In genomic region chr6:166058064-166058739, GRCh38 we compare ENCODE assay signal across 16 cellular contexts.
DNase-seq lines count a peak whose midpoint lies in the region; ATAC-seq and TF ChIP-seq lines count a peak whose summit lies in the region.
"Had no signal": no experiment of that assay in that cellular context is flagged by ENCODE, and none has a peak within 500 bp of the region (broad histone marks: within the 10 kb centered on the region; RNA-seq: fewer than 3 reads in every experiment).

No MANE protein-coding gene starts in this region.

- H3K27ac ChIP-seq in heart right ventricle: peak overlapping the region in 3 of 10 donors; percentile 20 to 71 (median 67)
- peak overlapping the region; percentile 68 for H3K27ac ChIP-seq in osteoblast (ENCODE audit: low read depth, low read length)
- H3K27ac ChIP-seq: colonic mucosa, PC-9 had no signal

- H3K4me3 Mint-ChIP-seq in T-helper 2 cell treated with Interferon-gamma antibody and Interleukin-4, amounts not matched to agents 5 μg/mL and 100 μg/mL, for 36 hours: no peak overlapping the region
- H3K4me3 Mint-ChIP-seq: activated CD4-positive, alpha-beta memory T cell treated with anti-CD3 and anti-CD28 coated beads, Interleukin-2, amount 10 ng/mL, durations not matched to agents 7 days and 5 days; natural killer cell had no signal

- no peaks in the 10 kb centered on the region for H3K4me1 Mint-ChIP-seq in T-helper 2 cell treated with Interferon-gamma antibody and Interleukin-4, amounts not matched to agents 5 μg/mL and 100 μg/mL, for 36 hours (ENCODE audit: low read depth)
- H3K4me1 Mint-ChIP-seq: activated CD4-positive, alpha-beta memory T cell treated with anti-CD3 and anti-CD28 coated beads, Interleukin-2, amount 10 ng/mL, durations not matched to agents 7 days and 5 days; natural killer cell had no signal

- no peaks in the 10 kb centered on the region for H4K20me1 ChIP-seq in osteoblast (ENCODE audit: insufficient read depth, low read length)

- H3K36me3 ChIP-seq in heart right ventricle (no peaks in the 10 kb centered on the region), osteoblast (ENCODE audit: insufficient read depth, low read length) (no peaks in the 10 kb centered on the region)
- H3K36me3 ChIP-seq: colonic mucosa had no signal

- intact Hi-C loops in heart right ventricle (cut with DNase I): no loop called here

- H2AFZ ChIP-seq in osteoblast (ENCODE audit: low read length): peak overlapping the region; percentile 44
- H2AFZ ChIP-seq: PC-9 had no signal

- H3K4me1 ChIP-seq in heart right ventricle (peaks cover 0 to 10% (median 0%) of the 10 kb centered on the region in 9 donors), osteoblast (ENCODE audit: insufficient read depth, low read length) (peaks cover 19% of the 10 kb centered on the region)
- H3K4me1 ChIP-seq: colonic mucosa had no signal

- H3K27me3 ChIP-seq in heart right ventricle (peaks cover 0 to 5% (median 0%) of the 10 kb centered on the region in 7 donors), osteoblast (ENCODE audit: insufficient read depth, low read length) (peaks cover 3% of the 10 kb centered on the region)
- H3K27me3 ChIP-seq: colonic mucosa had no signal

- no peaks in the 10 kb centered on the region for H3K27me3 Mint-ChIP-seq in T-helper 2 cell treated with Interferon-gamma antibody and Interleukin-4, amounts not matched to agents 5 μg/mL and 100 μg/mL, for 36 hours (ENCODE audit: low read depth)
- H3K27me3 Mint-ChIP-seq: activated CD4-positive, alpha-beta memory T cell treated with anti-CD3 and anti-CD28 coated beads, Interleukin-2, amount 10 ng/mL, durations not matched to agents 7 days and 5 days had no signal

- WGBS in heart right ventricle, 2 donors: 44 to 49% methylated on average over 10 of the region's 10 CpGs

- DNase-seq in AG20443 (ENCODE audit: low spot score) (peak; percentile 43), T1000 (lab: John Stamatoyannopoulos, UW) (peak; percentile 4), heart right ventricle (peak in 1 of 2 donors; percentile 50), osteoblast (ENCODE audit: insufficient read length, low spot score, missing footprints) (no peak), NCI-H345 treated with DMSO at 0.1 percent for 48 hours (lab: John Stamatoyannopoulos, UW; ENCODE audit: unreplicated experiment) (no peak)
- no peak for DNase-seq in T-helper 2 cell treated with Interferon-gamma antibody and Interleukin-4, amounts not matched to agents 5 μg/mL and 100 μg/mL, for 36 hours (ENCODE audit: low spot score)
- DNase-seq: activated CD4-positive, alpha-beta memory T cell treated with anti-CD3 and anti-CD28 coated beads, Interleukin-2, amount 10 ng/mL, durations not matched to agents 7 days and 5 days; activated gamma-delta T cell treated with Interleukin-2 at 50 U/mL for 16 hours; AML-193; colonic mucosa; EL; natural killer cell; PC-9; T-helper 9 cell had no signal

- peak overlapping the region; percentile 48 for H3K4me2 ChIP-seq in osteoblast (ENCODE audit: insufficient read depth, low read length)
- H3K4me2 ChIP-seq: PC-9 had no signal

- no peaks in the 10 kb centered on the region for H3K79me2 ChIP-seq in osteoblast (ENCODE audit: insufficient read depth, low read length)

- no peak for TF ChIP-seq CTCF in heart right ventricle (IDR thresholded peaks at IDR 0.05)
- TF ChIP-seq CTCF in osteoblast (IDR thresholded peaks at IDR 0.05; ENCODE audit: extremely low read depth, low read depth, low read length): no peak

- ATAC-seq in heart right ventricle (peak in 7 of 8 donors; percentile 20 to 83 (median 79)), GM21447 (IDR thresholded peaks at IDR 0.05; ENCODE audit: unreplicated experiment) (no peak), GM21381 (IDR thresholded peaks at IDR 0.05; ENCODE audit: unreplicated experiment) (no peak)
- ATAC-seq: natural killer cell had no signal

- no peaks in the 10 kb centered on the region for H3K36me3 Mint-ChIP-seq in T-helper 2 cell treated with Interferon-gamma antibody and Interleukin-4, amounts not matched to agents 5 μg/mL and 100 μg/mL, for 36 hours (ENCODE audit: low read depth)

- H3K9me3 ChIP-seq in heart right ventricle (peaks cover 0 to 23% (median 7%) of the 10 kb centered on the region in 11 donors), osteoblast (ENCODE audit: low read depth, low read length) (no peaks in the 10 kb centered on the region)
- H3K9me3 ChIP-seq: colonic mucosa had no signal

- no peak overlapping the region for H3K27ac Mint-ChIP-seq in T-helper 2 cell treated with Interferon-gamma antibody and Interleukin-4, amounts not matched to agents 5 μg/mL and 100 μg/mL, for 36 hours
- H3K27ac Mint-ChIP-seq: activated CD4-positive, alpha-beta memory T cell treated with anti-CD3 and anti-CD28 coated beads, Interleukin-2, amount 10 ng/mL, durations not matched to agents 7 days and 5 days; natural killer cell had no signal

- H3K9me3 Mint-ChIP-seq in T-helper 2 cell treated with Interferon-gamma antibody and Interleukin-4, amounts not matched to agents 5 μg/mL and 100 μg/mL, for 36 hours: peaks cover 30% of the 10 kb centered on the region

- H3K4me3 ChIP-seq in heart right ventricle: no peak overlapping the region
- H3K4me3 ChIP-seq in osteoblast (ENCODE audit: insufficient read depth, low read length): no peak overlapping the region
- H3K4me3 ChIP-seq: colonic mucosa, PC-9 had no signal

Comparison
In these comparisons a context has a peak if more than half of its experiments do, and no peak if none do; other contexts are left out.
1. DNase-seq: peak in AG20443 (single experiment) and T1000 (single experiment); none in osteoblast (single experiment), T-helper 2 cell treated with Interferon-gamma antibody and Interleukin-4, amounts not matched to agents 5 μg/mL and 100 μg/mL, for 36 hours (single experiment) and NCI-H345 treated with DMSO at 0.1 percent for 48 hours (single experiment).
2. ATAC-seq: peak in heart right ventricle (7 of 8); none in GM21447 (single experiment) and GM21381 (single experiment).